ENCODE assay signal across 7 cellular contexts in the genomic region with DNA sequence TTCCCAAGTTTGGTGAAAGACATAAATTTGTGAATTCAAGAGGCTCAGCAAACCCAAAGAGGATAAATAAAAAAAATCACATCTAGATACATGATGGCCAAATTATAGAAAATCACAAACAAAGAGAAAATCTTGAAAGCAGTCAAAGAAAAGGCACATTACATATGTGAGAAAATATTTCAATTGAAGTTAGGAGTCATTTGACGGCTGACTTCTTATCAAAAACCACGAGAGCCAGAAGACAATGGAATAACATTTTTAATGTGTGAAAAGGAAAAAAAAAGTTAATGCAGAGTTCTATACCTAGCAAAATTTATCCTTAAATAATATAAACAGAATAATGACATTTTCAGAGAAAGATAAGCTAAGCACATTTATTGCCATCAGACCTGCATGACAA.
"Had no signal": no experiment of that assay in that cellular context is flagged by ENCODE, and none has a peak within 500 bp of the region (broad histone marks: within the 10 kb centered on the region; RNA-seq: fewer than 3 reads in every experiment).

No MANE protein-coding gene starts in this region.

- H3K27ac ChIP-seq: HL-60 had no signal

- H3K4me3 ChIP-seq: HAP-1, K562 had no signal

- DNase-seq: GOT3, H7, IMR-90, KG1 had no signal

- H3K36me3 ChIP-seq: HAP-1 had no signal

- FAIRE-seq: K562 had no signal

- H3K4me1 ChIP-seq: HAP-1 had no signal
